ENCODE assay signal across 1 cellular context in genomic region chr1:40919475-40920011, GRCh38.
TF ChIP-seq lines count a peak whose summit lies in the region.

No MANE protein-coding gene starts in this region.

TF ChIP-seq in HepG2, 621 proteins besides CTCF, POLR2A, EP300 and RAD21 (continued from another document and continues in another):
- TF ChIP-seq ZNF430 (CRISPR knock-in tag; IDR thresholded peaks at IDR 0.05): peak; percentile 82; the same call in 1 of the 2 replicates
- 0 out of 2 replicates have a peak, but pooled peaks have one; percentile 38 for TF ChIP-seq ZNF784 (CRISPR knock-in tag; IDR thresholded peaks at IDR 0.05; ENCODE audit: borderline replicate concordance)
- peak; percentile 77; the same call in 1 of the 2 replicates for TF ChIP-seq ZBTB34 (CRISPR knock-in tag; IDR thresholded peaks at IDR 0.05)
- TF ChIP-seq ZNF614 (CRISPR knock-in tag; IDR thresholded peaks at IDR 0.05; ENCODE audit: borderline replicate concordance): peak; percentile 63; the same call in 1 of the 2 replicates
- 0 out of 2 replicates have a peak, but pooled peaks have one; percentile 43 for TF ChIP-seq ZNF891 (CRISPR knock-in tag; IDR thresholded peaks at IDR 0.05)
- TF ChIP-seq ZNF431 (CRISPR knock-in tag; IDR thresholded peaks at IDR 0.05; ENCODE audit: borderline replicate concordance, low read depth): 0 out of 2 replicates have a peak, but pooled peaks have one; percentile 31
- peak; percentile 69 for TF ChIP-seq YY1 (IDR thresholded peaks at IDR 0.05; ENCODE audit: insufficient read depth, insufficient replicate concordance, low read depth, low read length)
- TF ChIP-seq ZFP1 (CRISPR knock-in tag; IDR thresholded peaks at IDR 0.05): 0 out of 2 replicates have a peak, but pooled peaks have one; percentile 59
- TF ChIP-seq KDM4B (CRISPR knock-in tag; IDR thresholded peaks at IDR 0.05): peak; percentile 76; the same call in 1 of the 2 replicates
- peak; percentile 58; the same call in 1 of the 2 replicates for TF ChIP-seq ZHX2 (IDR thresholded peaks at IDR 0.05; ENCODE audit: low read depth)
- TF ChIP-seq ZHX2 (CRISPR knock-in tag; IDR thresholded peaks at IDR 0.05; ENCODE audit: borderline replicate concordance): no peak
- TF ChIP-seq THRA (CRISPR knock-in tag; IDR thresholded peaks at IDR 0.05; ENCODE audit: borderline replicate concordance): peak; percentile 98
- TF ChIP-seq HNF1A (IDR thresholded peaks at IDR 0.05; ENCODE audit: low read depth): peak; percentile 50; the same call in 1 of the 2 replicates
- peak; percentile 92 for TF ChIP-seq HNF1A (CRISPR knock-in tag; IDR thresholded peaks at IDR 0.05; ENCODE audit: borderline replicate concordance)
- peak; percentile 90 for TF ChIP-seq SAP130 (CRISPR knock-in tag; IDR thresholded peaks at IDR 0.05; ENCODE audit: low read depth)
- TF ChIP-seq RARA (CRISPR knock-in tag; IDR thresholded peaks at IDR 0.05): peak; percentile 98
- peak; percentile 27; the same call in 1 of the 2 replicates for TF ChIP-seq YEATS4 (CRISPR knock-in tag; IDR thresholded peaks at IDR 0.05; ENCODE audit: borderline replicate concordance)
- TF ChIP-seq PCBP2 (optimal IDR thresholded peaks at IDR 0.05; ENCODE audit: low read depth, low read length, poor library complexity, severe bottlenecking): no peak
- no peak for TF ChIP-seq HNRNPH1 (optimal IDR thresholded peaks at IDR 0.05; ENCODE audit: low read depth, low read length)
- peak; percentile 73; the same call in 1 of the 2 replicates for TF ChIP-seq MXD3 (CRISPR knock-in tag; IDR thresholded peaks at IDR 0.05)
- TF ChIP-seq ZSCAN21 (CRISPR knock-in tag; IDR thresholded peaks at IDR 0.05; ENCODE audit: borderline replicate concordance): peak; percentile 89; the same call in 1 of the 2 replicates
- TF ChIP-seq NRL (CRISPR knock-in tag; IDR thresholded peaks at IDR 0.05; ENCODE audit: borderline replicate concordance): peak; percentile 74; the same call in 1 of the 2 replicates
- TF ChIP-seq KAT7 (CRISPR knock-in tag; IDR thresholded peaks at IDR 0.05; ENCODE audit: borderline replicate concordance): peak; percentile 69; the same call in 1 of the 2 replicates
- no peak for TF ChIP-seq DNMT1 (CRISPR knock-in tag; IDR thresholded peaks at IDR 0.05)
- TF ChIP-seq NR0B2 (CRISPR knock-in tag; IDR thresholded peaks at IDR 0.05): 0 out of 2 replicates have a peak, but pooled peaks have one; percentile 57
- TF ChIP-seq FLYWCH1 (CRISPR knock-in tag; IDR thresholded peaks at IDR 0.05): no peak
- 0 out of 2 replicates have a peak, but pooled peaks have one; percentile 45 for TF ChIP-seq ZNF160 (CRISPR knock-in tag; IDR thresholded peaks at IDR 0.05)
- peak; percentile 89 for TF ChIP-seq SNAI1 (CRISPR knock-in tag; IDR thresholded peaks at IDR 0.05; ENCODE audit: borderline replicate concordance)
- TF ChIP-seq PPARG (CRISPR knock-in tag; conservative IDR thresholded peaks at IDR 0.05): peak; percentile 59
- TF ChIP-seq ATF3 (CRISPR knock-in tag; IDR thresholded peaks at IDR 0.05): no peak; the same call in 1 of the 2 replicates
- TF ChIP-seq FOXP1 (IDR thresholded peaks at IDR 0.05): no peak
- TF ChIP-seq FOXP1 (CRISPR knock-in tag; IDR thresholded peaks at IDR 0.05): peak; percentile 77
- no peak for TF ChIP-seq ZNF484 (CRISPR knock-in tag; IDR thresholded peaks at IDR 0.05; ENCODE audit: borderline replicate concordance, low read depth)
- peak; percentile 53 for TF ChIP-seq TBL1XR1 (IDR thresholded peaks at IDR 0.05; ENCODE audit: borderline replicate concordance, low read length, partially characterized antibody)
- peak; percentile 62; the same call in 1 of the 2 replicates for TF ChIP-seq ZFP36L1 (CRISPR knock-in tag; IDR thresholded peaks at IDR 0.05)
- peak; percentile 78 for TF ChIP-seq RCOR2 (CRISPR knock-in tag; IDR thresholded peaks at IDR 0.05)
- TF ChIP-seq ZNF776 (CRISPR knock-in tag; IDR thresholded peaks at IDR 0.05): 0 out of 2 replicates have a peak, but pooled peaks have one; percentile 45
- peak; percentile 32; the same call in 1 of the 2 replicates for TF ChIP-seq ZBTB3 (CRISPR knock-in tag; IDR thresholded peaks at IDR 0.05; ENCODE audit: borderline replicate concordance, low read depth)
- no peak for TF ChIP-seq FIP1L1 (IDR thresholded peaks at IDR 0.05; ENCODE audit: borderline replicate concordance, insufficient read depth, low read depth, low read length)
- peak; percentile 82 for TF ChIP-seq ZNF747 (CRISPR knock-in tag; IDR thresholded peaks at IDR 0.05; ENCODE audit: borderline replicate concordance)
- TF ChIP-seq CC2D1A (CRISPR knock-in tag; IDR thresholded peaks at IDR 0.05): no peak
- 0 out of 2 replicates have a peak, but pooled peaks have one; percentile 68 for TF ChIP-seq ZNF383 (CRISPR knock-in tag; IDR thresholded peaks at IDR 0.05; ENCODE audit: borderline replicate concordance)
- TF ChIP-seq KLF6 (CRISPR knock-in tag; IDR thresholded peaks at IDR 0.05): peak; percentile 75; the same call in 1 of the 2 replicates
- 0 out of 2 replicates have a peak, but pooled peaks have one; percentile 52 for TF ChIP-seq ZNF766 (CRISPR knock-in tag; IDR thresholded peaks at IDR 0.05; ENCODE audit: borderline replicate concordance)
- TF ChIP-seq ZSCAN22 (CRISPR knock-in tag; IDR thresholded peaks at IDR 0.05): peak; percentile 63; the same call in 1 of the 2 replicates
- peak; percentile 41; the same call in 1 of the 2 replicates for TF ChIP-seq TAF1 (CRISPR knock-in tag; IDR thresholded peaks at IDR 0.05)
- 0 out of 2 replicates have a peak, but pooled peaks have one; percentile 38 for TF ChIP-seq SRY (CRISPR knock-in tag; IDR thresholded peaks at IDR 0.05)
- peak; percentile 68; the same call in 1 of the 2 replicates for TF ChIP-seq ZNF639 (CRISPR knock-in tag; conservative IDR thresholded peaks at IDR 0.05)
- TF ChIP-seq ZNF33B (CRISPR knock-in tag; IDR thresholded peaks at IDR 0.05): no peak
- peak; percentile 81 for TF ChIP-seq TBX3 (IDR thresholded peaks at IDR 0.05; ENCODE audit: borderline replicate concordance)
- peak; percentile 98 for TF ChIP-seq ZMYM3 (CRISPR knock-in tag; IDR thresholded peaks at IDR 0.05)
